ENCODE assay signal across 9 cellular contexts in the genomic region with DNA sequence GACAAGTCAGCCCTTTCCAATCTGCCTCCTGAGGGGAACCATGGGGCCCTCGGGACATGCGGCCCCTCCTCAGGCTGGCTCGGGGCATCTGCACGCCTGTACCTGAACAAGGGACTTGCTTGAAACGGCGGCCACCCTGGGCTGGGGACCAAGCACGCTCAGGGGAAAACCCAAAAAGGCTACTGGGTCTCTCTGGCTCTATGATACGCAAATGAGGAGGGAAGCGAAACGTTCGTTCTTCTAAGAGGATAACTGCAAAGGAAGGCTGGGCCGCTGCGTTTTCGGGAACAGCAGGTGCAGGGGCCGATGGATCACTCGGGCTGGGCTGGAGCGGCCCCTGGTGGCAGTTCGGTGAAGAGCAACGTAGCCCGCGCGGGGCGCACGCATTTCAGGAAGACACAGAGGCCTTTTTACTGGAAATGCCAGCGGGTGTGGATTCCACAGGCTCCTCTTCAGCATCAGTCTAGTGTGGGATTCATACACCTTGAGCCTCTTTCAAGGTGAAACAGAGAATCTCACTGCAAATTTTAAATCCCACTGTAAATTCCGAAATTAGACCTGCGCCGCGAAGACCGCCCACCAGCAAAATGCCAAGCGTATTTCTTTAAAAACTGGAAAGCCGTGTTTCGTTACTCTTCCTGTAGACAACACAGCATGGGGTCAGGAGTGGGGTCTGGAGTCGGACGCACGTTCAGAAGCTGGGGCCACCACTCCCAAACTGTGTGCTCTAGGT. TPM values are rescaled to one million over a fixed set of nuclear protein-coding genes. Genes with fewer than 3 reads are reported as not detected.
DNase-seq lines count a peak whose midpoint lies in the region; ATAC-seq, FAIRE-seq and TF ChIP-seq lines count a peak whose summit lies in the region.
"Not testable (repeated sequence)": the region's sequence is repeated elsewhere in the genome, so short reads cannot be mapped to it uniquely, and the experiment has no call there.
"Had no signal": no experiment of that assay in that cellular context is flagged by ENCODE, and none has a peak within 500 bp of the region (broad histone marks: within the 10 kb centered on the region; RNA-seq: fewer than 3 reads in every experiment).

No MANE protein-coding gene starts in this region.

- peak; percentile 95 for FAIRE-seq in GM12892 (lab: Jason Lieb, UNC)

- H3K36me3 ChIP-seq in adipocyte (ENCODE audit: control insufficient read depth, insufficient read depth, low read length, severe bottlenecking); psoas muscle (ENCODE audit: insufficient read depth in 1 of 2, low read depth in 1 of 2); uterus: not testable (repeated sequence)

- DNase-seq in GM12892 (ENCODE audit: insufficient read length), result peak; percentile 80
- peak; percentile 44 for DNase-seq in NCI-H146 treated with DMSO at 0.1 percent for 48 hours (lab: John Stamatoyannopoulos, UW; ENCODE audit: unreplicated experiment)
- DNase-seq in T-helper 9 cell, result peak; percentile 76
- DNase-seq in adipocyte (ENCODE audit: low read depth), result peak; percentile 78
- peak; percentile 72 for DNase-seq in left cardiac atrium
- DNase-seq in psoas muscle, result peak; percentile 79 to 87
- DNase-seq in uterus, result peak; percentile 18 to 58

- H3K9ac ChIP-seq in adipocyte (ENCODE audit: low read length), result not testable (repeated sequence)

- ATAC-seq in HG02763 (IDR thresholded peaks at IDR 0.05; ENCODE audit: unreplicated experiment) (peak; percentile 78), left cardiac atrium (peak; percentile 36 to 56), psoas muscle (peak; percentile 40 to 66 (median 52))

- H3K4me1 ChIP-seq in adipocyte (ENCODE audit: control insufficient read depth, insufficient read depth, low read length); uterus: not testable (repeated sequence)
- peaks cover 15% of the 10 kb centered on the region for H3K4me1 ChIP-seq in psoas muscle

- peaks cover 20% of the 10 kb centered on the region for H3K27me3 ChIP-seq in adipocyte (replicated peaks; ENCODE audit: control insufficient read depth, insufficient read depth, low read length)
- H3K27me3 ChIP-seq in psoas muscle (ENCODE audit: insufficient read depth in 3 of 3, low read length in 2 of 3); uterus: not testable (repeated sequence)

- intact Hi-C loops in left cardiac atrium (cut with DNase I), result loop anchor here in 1 of 2 donors (10.0 kb wide), 1 partner anchor 135 kb away; no protein-coding TSS in a partner anchor
- intact Hi-C loops in psoas muscle (cut with DNase I), result loop anchor here (10.0 kb wide), 2 partner anchors 55 to 125 kb away; no protein-coding TSS in a partner anchor
- intact Hi-C loops in uterus (cut with DNase I; ENCODE audit: low total_unique reads), result not testable (repeated sequence)

- WGBS in psoas muscle, 3 donors, result 33 to 38% (median 35%) methylated on average over 36 of the region's 36 CpGs

- H3K9me3 ChIP-seq in adipocyte (ENCODE audit: control insufficient read depth, low read length); psoas muscle; uterus: not testable (repeated sequence)

- H3K4me3 ChIP-seq in adipocyte (ENCODE audit: low read length); psoas muscle; uterus: not testable (repeated sequence)

- TF ChIP-seq CTCF in psoas muscle (IDR thresholded peaks at IDR 0.05), result peak; percentile 93
- TF ChIP-seq CTCF in uterus (IDR thresholded peaks at IDR 0.05), result peak; percentile 57 to 70 (median 62)

- peak overlapping the region; percentile 89 for H3K27ac ChIP-seq in psoas muscle
- H3K27ac ChIP-seq in uterus, result not testable (repeated sequence)

- not testable (repeated sequence) for TF ChIP-seq POLR2A in GM12892 (IDR thresholded peaks at IDR 0.05; ENCODE audit: low read depth, low read length); uterus (IDR thresholded peaks at IDR 0.05)

RNA-seq across cellular contexts. Expression of a gene that starts 27.0 kb away (rescaled TPM):
- polyA plus RNA-seq in GM12892 (2012; ENCODE audit: missing spikeins), result not detected
- total RNA-seq in left cardiac atrium (not detected), psoas muscle (under 1 TPM in 1 of 4 donors, not detected in 3; 0.12 TPM), uterus (not detected)
- polyA plus RNA-seq in psoas muscle, result not detected
- total RNA-seq: T-helper 2 cell treated with Interferon-gamma antibody and Interleukin-4, amounts not matched to agents 100 ng/mL and 5 ng/mL, for 36 hours had no signal

RNA-seq across cellular contexts. Expression of a gene that starts 40.1 kb away (rescaled TPM):
- 17.1 TPM for polyA plus RNA-seq in GM12892 (2012; ENCODE audit: missing spikeins)
- total RNA-seq in left cardiac atrium, result 10 to 100 TPM in 1 of 2 donors, 1 to 10 TPM in 1; 8.4 to 18.4 TPM
- 10 to 100 TPM in 3 of 4 donors, 1 to 10 TPM in 1; 9.8 to 63.6 (median 28.3) TPM for total RNA-seq in psoas muscle
- 10 to 100 TPM; 16.4 to 28.6 (median 20.2) TPM for polyA plus RNA-seq in psoas muscle
- total RNA-seq in uterus, result 1 to 10 TPM in 2 of 4 donors, under 1 TPM in 1, not detected in 1; 0.88 to 2.0 (median 1.3) TPM

RNA-seq across cellular contexts. Expression of a gene that starts 41.9 kb away (rescaled TPM):
- polyA plus RNA-seq in GM12892 (2012; ENCODE audit: missing spikeins), result 14.5 TPM
- total RNA-seq in left cardiac atrium (10 to 100 TPM; 13.9 to 16.7 TPM), psoas muscle (10 to 100 TPM; 11.9 to 15.3 (median 14.7) TPM), uterus (10 to 100 TPM in 3 of 4 donors, 1 to 10 TPM in 1; 7.4 to 45.5 (median 20.3) TPM)
- 10 to 100 TPM in 1 of 3 donors, 1 to 10 TPM in 2; 7.7 to 14.2 (median 7.8) TPM for polyA plus RNA-seq in psoas muscle
